8 cellular contexts compared by ENCODE assay signal in the genomic region with DNA sequence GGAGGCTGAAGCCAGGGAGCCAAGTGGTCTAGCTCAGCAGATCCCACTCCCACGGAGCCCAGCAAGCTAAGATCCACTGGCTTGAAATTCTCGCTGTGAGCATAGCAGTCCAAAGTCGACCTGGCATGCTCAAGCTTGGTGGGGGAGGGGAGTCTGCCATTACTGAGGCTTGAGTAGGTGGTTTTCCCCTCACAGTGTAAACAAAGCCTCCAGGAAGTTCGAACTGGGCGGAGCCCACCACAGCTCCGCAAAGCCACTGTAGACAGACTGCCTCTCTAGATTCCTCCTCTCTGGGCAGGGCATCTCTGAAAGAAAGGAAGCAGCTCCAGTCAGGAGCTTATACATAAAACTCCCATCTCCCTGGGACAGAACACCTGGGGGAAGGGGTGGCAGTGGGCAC.
DNase-seq lines count a peak whose midpoint lies in the region; ATAC-seq and TF ChIP-seq lines count a peak whose summit lies in the region.
"Not testable (repeated sequence)": the region's sequence is repeated elsewhere in the genome, so short reads cannot be mapped to it uniquely, and the experiment has no call there.

No MANE protein-coding gene starts in this region.

- 0 out of 2 replicates have a peak overlapping the region, but pooled peaks have one; percentile 31 for H3K4me2 ChIP-seq in GM23338

- intact Hi-C loops in activated CD4-positive, alpha-beta T cell treated with anti-CD3 and anti-CD28 coated beads, Interleukin-2, amount 10 ng/mL, durations not matched to agents 24 days and 14 days (cut with micrococcal nuclease); activated naive CD4-positive, alpha-beta T cell treated with anti-CD3 and anti-CD28 coated beads for 36 hours (cut with micrococcal nuclease); upper lobe of right lung (cut with DNase I): not testable (repeated sequence)

- H3K4me3 Mint-ChIP-seq in CD8-positive, alpha-beta memory T cell: peak overlapping the region in 6 of 7 donors; percentile 51 to 77 (median 59)
- H3K4me3 Mint-ChIP-seq in GM23338; activated CD4-positive, alpha-beta T cell treated with anti-CD3 and anti-CD28 coated beads, Interleukin-2, amount 10 ng/mL, durations not matched to agents 24 days and 14 days; activated naive CD4-positive, alpha-beta T cell treated with anti-CD3 and anti-CD28 coated beads for 36 hours; nephron progenitor cell: not testable (repeated sequence)
- H3K4me3 Mint-ChIP-seq in immature natural killer cell: peak overlapping the region in 4 of 5 donors; percentile 23 to 71 (median 51)

- H2AFZ ChIP-seq in GM23338: peak overlapping the region; percentile 59

- peak overlapping the region in 7 of 8 donors; percentile 48 to 94 (median 75) for H3K27ac Mint-ChIP-seq in CD8-positive, alpha-beta memory T cell
- not testable (repeated sequence) for H3K27ac Mint-ChIP-seq in GM23338; activated CD4-positive, alpha-beta T cell treated with anti-CD3 and anti-CD28 coated beads, Interleukin-2, amount 10 ng/mL, durations not matched to agents 24 days and 14 days; nephron progenitor cell
- peak overlapping the region; percentile 44 for H3K27ac Mint-ChIP-seq in activated naive CD4-positive, alpha-beta T cell treated with anti-CD3 and anti-CD28 coated beads for 36 hours
- H3K27ac Mint-ChIP-seq in immature natural killer cell: peak overlapping the region in 3 of 6 donors; percentile 25 to 63 (median 25)

- H4K20me1 ChIP-seq in GM23338 (replicated peaks; ENCODE audit: insufficient read depth): not testable (repeated sequence)

- H3K36me3 ChIP-seq in CD8-positive, alpha-beta memory T cell (ENCODE audit: insufficient read depth, low read length); GM23338 (ENCODE audit: insufficient read depth); upper lobe of right lung: not testable (repeated sequence)

- not testable (repeated sequence) for H3K27me3 Mint-ChIP-seq in CD8-positive, alpha-beta memory T cell; GM23338 (ENCODE audit: insufficient read depth, low read depth, poor library complexity); activated CD4-positive, alpha-beta T cell treated with anti-CD3 and anti-CD28 coated beads, Interleukin-2, amount 10 ng/mL, durations not matched to agents 24 days and 14 days; activated naive CD4-positive, alpha-beta T cell treated with anti-CD3 and anti-CD28 coated beads for 36 hours (ENCODE audit: low read depth); immature natural killer cell (ENCODE audit: low read depth in 3 of 3); nephron progenitor cell (ENCODE audit: low read depth, poor library complexity)

- not testable (repeated sequence) for H3F3A ChIP-seq in GM23338 (replicated peaks; ENCODE audit: low read depth)

- H3K27ac ChIP-seq in CD8-positive, alpha-beta memory T cell (ENCODE audit: low read depth, low read length); upper lobe of right lung: not testable (repeated sequence)
- H3K27ac ChIP-seq in GM23338 (ENCODE audit: low read depth): 0 out of 2 replicates have a peak overlapping the region, but pooled peaks have one; percentile 48

- DNase-seq in CD8-positive, alpha-beta memory T cell: peak in 3 of 5 donors; percentile 22 to 53 (median 28)
- DNase-seq in GM23338 (ENCODE audit: low spot score): peak; percentile 45
- DNase-seq in NCI-H510A (lab: John Stamatoyannopoulos, UW): peak; percentile 10
- peak; percentile 62 for DNase-seq in activated CD4-positive, alpha-beta T cell treated with anti-CD3 and anti-CD28 coated beads, Interleukin-2, amount 10 ng/mL, durations not matched to agents 24 days and 14 days
- DNase-seq in activated naive CD4-positive, alpha-beta T cell treated with anti-CD3 and anti-CD28 coated beads for 36 hours: peak; percentile 63
- DNase-seq in immature natural killer cell: peak in 1 of 3 donors; percentile 25
- DNase-seq in nephron progenitor cell: peak; percentile 11
- peak; percentile 74 for DNase-seq in upper lobe of right lung

- H3K36me3 Mint-ChIP-seq in CD8-positive, alpha-beta memory T cell: peaks cover 0 to 20% (median 4%) of the 10 kb centered on the region in 3 donors
- H3K36me3 Mint-ChIP-seq in GM23338 (ENCODE audit: low read depth); activated CD4-positive, alpha-beta T cell treated with anti-CD3 and anti-CD28 coated beads, Interleukin-2, amount 10 ng/mL, durations not matched to agents 24 days and 14 days (ENCODE audit: low read depth); activated naive CD4-positive, alpha-beta T cell treated with anti-CD3 and anti-CD28 coated beads for 36 hours (ENCODE audit: low read depth); immature natural killer cell: not testable (repeated sequence)
- peaks cover 13% of the 10 kb centered on the region for H3K36me3 Mint-ChIP-seq in nephron progenitor cell (ENCODE audit: low read depth)

- H3K27me3 ChIP-seq in CD8-positive, alpha-beta memory T cell (ENCODE audit: insufficient read depth, low read length, poor library complexity, severe bottlenecking); GM23338 (ENCODE audit: insufficient read depth); upper lobe of right lung: not testable (repeated sequence)

- CTCF ChIA-PET in CD8-positive, alpha-beta memory T cell (lab: Charles Lee): not testable (repeated sequence)
- CTCF ChIA-PET in activated naive CD4-positive, alpha-beta T cell treated with anti-CD3 and anti-CD28 coated beads for 36 hours (lab: Charles Lee): interaction anchor here (0.7 kb wide), 1 partner anchor 280 kb away, joined by 3 read pairs; no protein-coding TSS in a partner anchor

- H3K4me1 Mint-ChIP-seq in CD8-positive, alpha-beta memory T cell: peaks cover 9 to 17% (median 11%) of the 10 kb centered on the region in 3 donors
- H3K4me1 Mint-ChIP-seq in GM23338; activated CD4-positive, alpha-beta T cell treated with anti-CD3 and anti-CD28 coated beads, Interleukin-2, amount 10 ng/mL, durations not matched to agents 24 days and 14 days; nephron progenitor cell: not testable (repeated sequence)
- H3K4me1 Mint-ChIP-seq in activated naive CD4-positive, alpha-beta T cell treated with anti-CD3 and anti-CD28 coated beads for 36 hours (ENCODE audit: low read depth): peaks cover 12% of the 10 kb centered on the region
- H3K4me1 Mint-ChIP-seq in immature natural killer cell: peaks cover 0 to 16% of the 10 kb centered on the region in 2 donors

- not testable (repeated sequence) for H3K4me1 ChIP-seq in CD8-positive, alpha-beta memory T cell (ENCODE audit: insufficient read depth, low read length); GM23338 (ENCODE audit: insufficient read depth); upper lobe of right lung

- POLR2A ChIA-PET in CD8-positive, alpha-beta memory T cell (lab: Charles Lee): not testable (repeated sequence)

- H3K79me2 ChIP-seq in GM23338 (replicated peaks; ENCODE audit: insufficient read depth): not testable (repeated sequence)

- H3K9me2 ChIP-seq in GM23338 (ENCODE audit: insufficient read depth): not testable (repeated sequence)

- peak; percentile 28; the same call in 1 of the 3 replicates for ATAC-seq in GM23338
- not testable (repeated sequence) for ATAC-seq in upper lobe of right lung

- H3K9me3 ChIP-seq in CD8-positive, alpha-beta memory T cell (ENCODE audit: low read length); upper lobe of right lung: not testable (repeated sequence)

- TF ChIP-seq CTCF in GM23338 (conservative IDR thresholded peaks at IDR 0.05; ENCODE audit: low read depth in 2 of 2); nephron progenitor cell (IDR thresholded peaks at IDR 0.05); upper lobe of right lung (IDR thresholded peaks at IDR 0.05): not testable (repeated sequence)

- peaks cover 6 to 45% (median 30%) of the 10 kb centered on the region in 5 donors for H3K9me3 Mint-ChIP-seq in CD8-positive, alpha-beta memory T cell
- not testable (repeated sequence) for H3K9me3 Mint-ChIP-seq in GM23338; activated CD4-positive, alpha-beta T cell treated with anti-CD3 and anti-CD28 coated beads, Interleukin-2, amount 10 ng/mL, durations not matched to agents 24 days and 14 days
- H3K9me3 Mint-ChIP-seq in activated naive CD4-positive, alpha-beta T cell treated with anti-CD3 and anti-CD28 coated beads for 36 hours: peaks cover 27% of the 10 kb centered on the region
- peaks cover 2 to 34% (median 15%) of the 10 kb centered on the region in 6 donors for H3K9me3 Mint-ChIP-seq in immature natural killer cell
- H3K9me3 Mint-ChIP-seq in nephron progenitor cell: peaks cover 38% of the 10 kb centered on the region

- not testable (repeated sequence) for H3K4me3 ChIP-seq in CD8-positive, alpha-beta memory T cell (ENCODE audit: low read length); GM23338; upper lobe of right lung
